ENCODE assay signal across 22 cellular contexts in genomic region chr1:232899839-232900238, GRCh38.
"Had no signal": no experiment of that assay in that cellular context is flagged by ENCODE, and none has a peak within 500 bp of the region (broad histone marks: within the 10 kb centered on the region; RNA-seq: fewer than 3 reads in every experiment).

No MANE protein-coding gene starts in this region.

- ATAC-seq: activated T-cell treated with anti-CD3 and anti-CD28 coated beads, Interleukin-2, amount 50 U/mL, for 72 hours; PC-3; T-helper 17 cell had no signal

- H3K27me3 ChIP-seq: cardiac muscle cell had no signal

- H3K4me3 Mint-ChIP-seq: activated CD4-positive, alpha-beta memory T cell treated with anti-CD3 and anti-CD28 coated beads, Interleukin-2, amount 10 ng/mL, durations not matched to agents 7 days and 5 days; activated CD4-positive, alpha-beta T cell treated with anti-CD3 and anti-CD28 coated beads, Interleukin-2, amount 10 ng/mL, durations not matched to agents 7 days and 5 days; activated naive CD4-positive, alpha-beta T cell treated with anti-CD3 and anti-CD28 coated beads, Interleukin-2, amount 10 ng/mL, durations not matched to agents 7 days and 5 days; activated naive CD8-positive, alpha-beta T cell treated with anti-CD3 and anti-CD28 coated beads for 36 hours; activated T-cell treated with anti-CD3 and anti-CD28 coated beads, Interleukin-2, amount 50 U/mL, for 72 hours; T-helper 17 cell had no signal

- H3K27ac ChIP-seq: brain microvascular endothelial cell, cardiac muscle cell had no signal

- H3K4me3 ChIP-seq: cardiac muscle cell had no signal

- H3K36me3 ChIP-seq: brain microvascular endothelial cell, cardiac muscle cell had no signal

- FAIRE-seq: RCC 7860, TTC549 had no signal

- H3K27me3 Mint-ChIP-seq: activated CD4-positive, alpha-beta memory T cell treated with anti-CD3 and anti-CD28 coated beads, Interleukin-2, amount 10 ng/mL, durations not matched to agents 7 days and 5 days; activated CD4-positive, alpha-beta T cell treated with anti-CD3 and anti-CD28 coated beads, Interleukin-2, amount 10 ng/mL, durations not matched to agents 7 days and 5 days had no signal

- H3K36me3 Mint-ChIP-seq: activated naive CD4-positive, alpha-beta T cell treated with anti-CD3 and anti-CD28 coated beads, Interleukin-2, amount 10 ng/mL, durations not matched to agents 7 days and 5 days; activated naive CD8-positive, alpha-beta T cell treated with anti-CD3 and anti-CD28 coated beads for 36 hours had no signal

- DNase-seq: activated CD4-positive, alpha-beta memory T cell treated with anti-CD3 and anti-CD28 coated beads, Interleukin-2, amount 10 ng/mL, durations not matched to agents 7 days and 5 days; activated CD4-positive, alpha-beta T cell treated with anti-CD3 and anti-CD28 coated beads, Interleukin-2, amount 10 ng/mL, durations not matched to agents 7 days and 5 days; activated CD4-positive, CD25-positive, alpha-beta regulatory T cell; activated CD8-positive, alpha-beta memory T cell treated with anti-CD3 and anti-CD28 coated beads, Interleukin-2, amount 50 U/mL, for 4 hours; activated gamma-delta T cell treated with Interleukin-2 at 50 U/mL for 16 hours; activated naive CD4-positive, alpha-beta T cell treated with anti-CD3 and anti-CD28 coated beads, Interleukin-2, amount 10 ng/mL, durations not matched to agents 7 days and 5 days; activated naive CD8-positive, alpha-beta T cell treated with anti-CD3 and anti-CD28 coated beads for 36 hours; activated T-cell treated with anti-CD3 and anti-CD28 coated beads, Interleukin-2, amount 50 U/mL, for 72 hours; brain microvascular endothelial cell; MV-4-11; NCI-H1092 treated with DMSO at 0.1 percent for 48 hours; NCI-H1417 treated with DMSO at 0.1 percent for 48 hours; NCI-H1694; NCI-H69; PC-3; SIG-M5; T-helper 17 cell; T-helper 9 cell had no signal

- H3K9me3 Mint-ChIP-seq: activated CD4-positive, alpha-beta memory T cell treated with anti-CD3 and anti-CD28 coated beads, Interleukin-2, amount 10 ng/mL, durations not matched to agents 7 days and 5 days; activated naive CD4-positive, alpha-beta T cell treated with anti-CD3 and anti-CD28 coated beads, Interleukin-2, amount 10 ng/mL, durations not matched to agents 7 days and 5 days; activated naive CD8-positive, alpha-beta T cell treated with anti-CD3 and anti-CD28 coated beads for 36 hours; activated T-cell treated with anti-CD3 and anti-CD28 coated beads, Interleukin-2, amount 50 U/mL, for 72 hours had no signal

- H3K27ac Mint-ChIP-seq: activated CD4-positive, alpha-beta memory T cell treated with anti-CD3 and anti-CD28 coated beads, Interleukin-2, amount 10 ng/mL, durations not matched to agents 7 days and 5 days; activated CD4-positive, alpha-beta T cell treated with anti-CD3 and anti-CD28 coated beads, Interleukin-2, amount 10 ng/mL, durations not matched to agents 7 days and 5 days; activated naive CD4-positive, alpha-beta T cell treated with anti-CD3 and anti-CD28 coated beads, Interleukin-2, amount 10 ng/mL, durations not matched to agents 7 days and 5 days; activated naive CD8-positive, alpha-beta T cell treated with anti-CD3 and anti-CD28 coated beads for 36 hours; activated T-cell treated with anti-CD3 and anti-CD28 coated beads, Interleukin-2, amount 50 U/mL, for 72 hours; activated T-helper 2 cell treated with anti-CD3 and anti-CD28 coated beads, Interferon-gamma antibody, Interleukin-2, Interleukin-4, amounts not matched to agents 10 μg/mL and 5 μg/mL and 100 μg/mL, durations not matched to agents 14 hours and 24 hours and 36 hours; T-helper 17 cell had no signal
